Comparison of ENCODE assay signal across 10 cellular contexts in the genomic region with DNA sequence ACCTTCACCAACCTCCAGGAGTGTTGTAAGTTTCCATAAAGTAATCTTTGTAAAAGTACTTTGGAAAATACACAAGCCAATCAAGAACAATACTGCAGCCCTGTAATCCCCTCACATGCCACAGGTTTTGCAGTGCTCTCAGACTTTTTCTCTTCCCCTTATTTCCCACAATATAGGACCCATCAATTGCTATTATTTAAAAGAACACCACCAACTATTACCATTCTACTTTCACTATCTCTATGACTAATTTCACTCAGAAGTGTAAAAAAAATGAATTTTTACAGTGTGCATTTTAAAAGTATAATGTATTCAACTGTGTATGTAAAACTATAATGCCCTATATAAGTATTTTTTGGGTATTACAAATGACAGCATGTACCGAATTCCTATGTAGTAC. TPM values are rescaled to one million over a fixed set of nuclear protein-coding genes. Genes with fewer than 3 reads are reported as not detected.
DNase-seq lines count a peak whose midpoint lies in the region; ATAC-seq and TF ChIP-seq lines count a peak whose summit lies in the region.
"Had no signal": no experiment of that assay in that cellular context is flagged by ENCODE, and none has a peak within 500 bp of the region (broad histone marks: within the 10 kb centered on the region; RNA-seq: fewer than 3 reads in every experiment).

No MANE protein-coding gene starts in this region.

- H3K36me3 ChIP-seq in cardiac muscle cell (no peaks in the 10 kb centered on the region), left lung (no peaks in the 10 kb centered on the region), transverse colon (no peaks in the 10 kb centered on the region)

- in situ Hi-C loops in transverse colon (cut with MboI; ENCODE audit: low pct_ligation_motif_present in 1 of 4, low pct_unique_long_range_greater_than_20kb in 1 of 4, low sequenced_read_pairs in 3 of 4) = no loop called here

- ATAC-seq in activated B cell treated with CpG ODN at 0.5 μM for 24 hours (ENCODE audit: low read depth) (no peak), left lung (no peak)

- H3K27me3 ChIP-seq in cardiac muscle cell (no peaks in the 10 kb centered on the region), left lung (no peaks in the 10 kb centered on the region), transverse colon (no peaks in the 10 kb centered on the region)

- H3K4me3 ChIP-seq in cardiac muscle cell (peak overlapping the region; percentile 78), left lung (peak overlapping the region in 1 of 2 donors; percentile 94), transverse colon (peak overlapping the region in 3 of 4 donors; percentile 76 to 88 (median 87))

- no peak overlapping the region for H3K27ac ChIP-seq in cardiac muscle cell
- peak overlapping the region; percentile 48 to 72 for H3K27ac ChIP-seq in left lung
- peak overlapping the region; percentile 85 to 94 (median 92) for H3K27ac ChIP-seq in transverse colon

- peaks cover 47% of the 10 kb centered on the region for H3K4me1 Mint-ChIP-seq in activated B cell treated with CpG ODN at 0.5 μM for 24 hours

- CTCF ChIA-PET in activated B cell treated with CpG ODN at 0.5 μM for 24 hours (lab: Charles Lee) = interaction anchor here (1.0 to 3.1 kb wide), 4 partner anchors 9 to 87 kb away, joined by 4 to 36 read pairs (median 6); no protein-coding TSS in a partner anchor

- DNase-seq in cardiac muscle cell (ENCODE audit: low read depth in 1 of 2, low spot score in 1 of 2) (no peak), cardiac septum (ENCODE audit: low spot score) (no peak), activated B cell treated with CpG ODN at 0.5 μM for 24 hours (no peak), left lung (no peak), transverse colon (no peak), NCI-H69 (lab: John Stamatoyannopoulos, UW) (no peak), T1000 (lab: John Stamatoyannopoulos, UW) (no peak)
- DNase-seq in activated CD4-positive, alpha-beta T cell treated with anti-CD3 and anti-CD28 coated beads for 48 hours = no peak
- DNase-seq: DMS79, NCI-H446 had no signal

- intact Hi-C loops in cardiac septum (cut with DNase I) = loop anchor here (5.0 kb wide), 1 partner anchor 88 kb away; no protein-coding TSS in a partner anchor
- intact Hi-C loops in activated B cell treated with CpG ODN at 0.5 μM for 24 hours (cut with micrococcal nuclease) = loop anchor here (5.0 kb wide), 2 partner anchors 503 to 663 kb away; a partner anchor contains a TSS
- intact Hi-C loops in left lung (cut with DNase I) = no loop called here
- intact Hi-C loops in transverse colon (cut with DNase I; ENCODE audit: low total_unique reads) = no loop called here

- 56% methylated on average over 1 of the region's 1 CpG for WGBS in transverse colon (ENCODE audit: low coverage in 1 of 2), 2 donors

- peaks cover 24% of the 10 kb centered on the region for H3K36me3 Mint-ChIP-seq in activated B cell treated with CpG ODN at 0.5 μM for 24 hours (ENCODE audit: low read depth)

- no peaks in the 10 kb centered on the region for H3K9me3 ChIP-seq in cardiac muscle cell (ENCODE audit: low read depth)
- no peaks in the 10 kb centered on the region for H3K9me3 ChIP-seq in left lung
- H3K9me3 ChIP-seq in transverse colon = no peaks in the 10 kb centered on the region

- TF ChIP-seq CTCF in cardiac muscle cell (IDR thresholded peaks at IDR 0.05; ENCODE audit: low read depth, low read length) (no peak), activated B cell treated with CpG ODN at 0.5 μM for 24 hours (IDR thresholded peaks at IDR 0.05) (no peak), left lung (IDR thresholded peaks at IDR 0.05) (no peak), transverse colon (IDR thresholded peaks at IDR 0.05) (peak in 1 of 5 experiments; percentile 21)

- peaks cover 6% of the 10 kb centered on the region for H3K9me3 Mint-ChIP-seq in activated B cell treated with CpG ODN at 0.5 μM for 24 hours

- H3K4me3 Mint-ChIP-seq in activated B cell treated with CpG ODN at 0.5 μM for 24 hours = peak overlapping the region; percentile 97

- H3K27ac Mint-ChIP-seq in activated B cell treated with CpG ODN at 0.5 μM for 24 hours = peak overlapping the region; percentile 93

- POLR2A ChIA-PET in activated B cell treated with CpG ODN at 0.5 μM for 24 hours (lab: Charles Lee) = interaction anchor here (0.7 to 2.6 kb wide), 6 partner anchors 11 to 31 kb away, joined by 3 to 72 read pairs (median 6); no protein-coding TSS in a partner anchor

- no peak for TF ChIP-seq EP300 in transverse colon (IDR thresholded peaks at IDR 0.05; ENCODE audit: low read depth)

- H3K4me1 ChIP-seq in cardiac muscle cell (ENCODE audit: low read depth) (peaks cover 13% of the 10 kb centered on the region), left lung (peaks cover 14 to 35% of the 10 kb centered on the region in 2 donors), transverse colon (peaks cover 16 to 38% (median 23%) of the 10 kb centered on the region in 4 donors)

- H3K27me3 Mint-ChIP-seq in activated B cell treated with CpG ODN at 0.5 μM for 24 hours = no peaks in the 10 kb centered on the region

- TF ChIP-seq POLR2A in transverse colon (IDR thresholded peaks at IDR 0.05) = no peak

RNA-seq across cellular contexts. Expression of a gene that starts 1.7 kb away (rescaled TPM):
- total RNA-seq in cardiac muscle cell (21.1 and 22.7 TPM in 2 replicates), cardiac septum (22.1 TPM), activated B cell treated with CpG ODN at 0.5 μM for 24 hours (27.9 and 35.6 TPM in 2 replicates), left lung (10 to 100 TPM; 37.2 to 60.9 TPM), transverse colon (100 to 1,000 TPM in 3 of 4 donors, 10 to 100 TPM in 1; 72.2 to 255 (median 166) TPM)
- polyA plus RNA-seq in cardiac muscle cell = 5.0 and 7.6 TPM in 2 replicates

Comparison
In these comparisons a context has a peak if more than half of its experiments do, and no peak if none do; other contexts are left out.
1. intact Hi-C loops: an anchor here in cardiac septum (5.0 kb wide) and activated B cell treated with CpG ODN at 0.5 μM for 24 hours (5.0 kb wide); none called in left lung and transverse colon.